8 cellular contexts compared by ENCODE assay signal in genomic region chr11:67468056-67468455, GRCh38. TPM values are rescaled to one million over a fixed set of nuclear protein-coding genes. Genes with fewer than 3 reads are reported as not detected.
DNase-seq lines count a peak whose midpoint lies in the region; ATAC-seq and FAIRE-seq lines count a peak whose summit lies in the region.

No MANE protein-coding gene starts in this region.

- peak overlapping the region; percentile 78 for H3K27ac ChIP-seq in caudate nucleus (ENCODE audit: low read depth, low read length)

- DNase-seq in Daoy (ENCODE audit: low read depth) (peak; percentile 31), NCI-H2107 treated with DMSO at 0.1 percent for 48 hours (lab: John Stamatoyannopoulos, UW; ENCODE audit: unreplicated experiment) (peak; percentile 26), caudate nucleus (lab: John Stamatoyannopoulos, UW) (peak in 31 of 61 donors; percentile 12 to 76 (median 36)), middle frontal gyrus (ENCODE audit: extremely low spot score, low spot score) (peak; percentile 7), urothelium cell line (ENCODE audit: low spot score) (peak; percentile 25), superior temporal gyrus (ENCODE audit: extremely low spot score) (no peak)

- ATAC-seq in HG02973 (IDR thresholded peaks at IDR 0.05; ENCODE audit: unreplicated experiment) = no peak
- ATAC-seq in HG03159 (IDR thresholded peaks at IDR 0.05; ENCODE audit: unreplicated experiment) = no peak

- no peak for FAIRE-seq in urothelium cell line (lab: Jason Lieb, UNC)

RNA-seq across cellular contexts. Expression of gene TMEM134, which starts 1.0 kb away (rescaled TPM):
- total RNA-seq in Daoy (2014; rRNA removed; shearing (Covaris generic)) = 9.4 and 36.5 TPM in 2 replicates

RNA-seq across cellular contexts. Expression of gene CABP4, which starts 12.9 kb away (rescaled TPM):
- 0.06 and 0.15 TPM in 2 replicates for total RNA-seq in Daoy (2014; rRNA removed; shearing (Covaris generic))

RNA-seq across cellular contexts. Expression of gene AIP, which starts 14.8 kb away (rescaled TPM):
- 69.5 and 78.5 TPM in 2 replicates for total RNA-seq in Daoy (2014; rRNA removed; shearing (Covaris generic))

RNA-seq across cellular contexts. Expression of gene GPR152, which starts 15.5 kb away (rescaled TPM):
- total RNA-seq in Daoy (2014; rRNA removed; shearing (Covaris generic)) = not detected in 2 replicates

RNA-seq across cellular contexts. Expression of gene CORO1B, which starts 24.8 kb away (rescaled TPM):
- 78.7 and 85.8 TPM in 2 replicates for total RNA-seq in Daoy (2014; rRNA removed; shearing (Covaris generic))
